In the genomic region with DNA sequence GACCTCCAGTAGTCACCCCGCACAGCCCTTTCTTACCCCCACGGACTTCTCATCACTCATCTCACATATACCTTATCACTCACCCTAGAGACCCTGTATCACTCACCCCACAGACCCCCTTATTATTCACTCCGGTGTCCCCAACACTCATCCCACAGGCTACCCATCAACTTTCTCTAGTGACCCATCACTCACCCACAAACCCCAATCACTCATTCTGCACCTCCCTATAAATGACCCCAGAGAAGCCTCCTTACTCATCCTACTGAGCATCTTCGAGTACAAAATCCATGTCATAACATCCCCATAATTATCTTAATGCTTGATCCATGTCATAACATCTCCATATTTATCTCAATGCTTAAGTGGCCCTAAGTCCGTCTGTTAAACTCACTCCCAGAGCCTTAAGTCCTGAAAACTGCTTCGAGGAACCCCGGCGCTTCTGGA, we compare ENCODE assay signal across 8 cellular contexts. TPM values are rescaled to one million over a fixed set of nuclear protein-coding genes. Genes with fewer than 3 reads are reported as not detected.
A peak's percentile ranks its signal among the peaks of the same experiment; 100 is the strongest.
DNase-seq lines count a peak whose midpoint lies in the region; ATAC-seq and TF ChIP-seq lines count a peak whose summit lies in the region.

No MANE protein-coding gene starts in this region.

- no peaks in the 10 kb centered on the region for H3K9me2 ChIP-seq in OCI-LY1 (ENCODE audit: low read depth, low read length)

- H3K9me3 ChIP-seq in left ventricle myocardium inferior (replicated peaks): no peaks in the 10 kb centered on the region
- H3K9me3 ChIP-seq in OCI-LY1 (ENCODE audit: low read length): no peaks in the 10 kb centered on the region
- no peaks in the 10 kb centered on the region for H3K9me3 ChIP-seq in gastrocnemius medialis

- H3K27ac ChIP-seq in left ventricle myocardium inferior (replicated peaks) (peak overlapping the region; percentile 98), OCI-LY1 (ENCODE audit: low read depth, low read length, poor library complexity, severe bottlenecking) (peak overlapping the region; percentile 74), epithelial cell of prostate (peak overlapping the region; percentile 83), gastrocnemius medialis (peak overlapping the region; percentile 93 to 97 (median 96))

- H2AFZ ChIP-seq in OCI-LY1 (ENCODE audit: low read length): no peak overlapping the region

- H3K36me3 ChIP-seq in left ventricle myocardium inferior (no peaks in the 10 kb centered on the region), OCI-LY1 (ENCODE audit: insufficient read depth, low read length) (no peaks in the 10 kb centered on the region), gastrocnemius medialis (no peaks in the 10 kb centered on the region)

- TF ChIP-seq CTCF in left ventricle myocardium inferior (IDR thresholded peaks at IDR 0.05; ENCODE audit: borderline replicate concordance) (no peak), OCI-LY1 (IDR thresholded peaks at IDR 0.05; ENCODE audit: low read length) (no peak), gastrocnemius medialis (IDR thresholded peaks at IDR 0.05 in 4 of 5, conservative IDR thresholded peaks at IDR 0.05 in 1 of 5) (no peak)

- in situ Hi-C loops in gastrocnemius medialis (cut with MboI; ENCODE audit: low sequenced_read_pairs in 4 of 4): no loop called here

- peak overlapping the region; percentile 77 for H3K9ac ChIP-seq in OCI-LY1 (ENCODE audit: low read length)

- H3K27me3 ChIP-seq in left ventricle myocardium inferior (ENCODE audit: low read depth) (no peaks in the 10 kb centered on the region), OCI-LY1 (ENCODE audit: insufficient read depth, low read length) (no peaks in the 10 kb centered on the region), gastrocnemius medialis (no peaks in the 10 kb centered on the region)

- no peak for ATAC-seq in left cardiac atrium
- ATAC-seq in gastrocnemius medialis: no peak

- H4K20me1 ChIP-seq in OCI-LY1 (ENCODE audit: insufficient read depth, low read length): no peaks in the 10 kb centered on the region

- H3K4me2 ChIP-seq in OCI-LY1 (ENCODE audit: low read length): peak overlapping the region; percentile 88

- intact Hi-C loops in left ventricle myocardium inferior (cut with micrococcal nuclease): no loop called here
- intact Hi-C loops in left cardiac atrium (cut with DNase I): no loop called here
- intact Hi-C loops in gastrocnemius medialis (cut with DNase I; ENCODE audit: low total_unique reads): loop anchor here (1.0 to 10.0 kb wide), 7 partner anchors 40 to 1693 kb away; partner anchors contain the start of genes ARAF, NDUFB11, PLP2 and RBM10

- no peaks in the 10 kb centered on the region for H3F3A ChIP-seq in OCI-LY1 (ENCODE audit: insufficient read depth, low read length)

- DNase-seq in left ventricle myocardium inferior: no peak
- no peak for DNase-seq in left cardiac atrium
- DNase-seq in epithelial cell of prostate (ENCODE audit: low read depth, low spot score): no peak
- DNase-seq in gastrocnemius medialis: no peak
- no peak for DNase-seq in RKO (ENCODE audit: low spot score)
- no peak for DNase-seq in DMS114 treated with DMSO at 0.1 percent for 48 hours (lab: John Stamatoyannopoulos, UW; ENCODE audit: unreplicated experiment)
- DNase-seq in UCSD-AML1 (lab: John Stamatoyannopoulos, UW; ENCODE audit: unreplicated experiment): no peak

- TF ChIP-seq POLR2A in gastrocnemius medialis (IDR thresholded peaks at IDR 0.05): no peak

- peak overlapping the region; percentile 81 for H3K4me3 ChIP-seq in left ventricle myocardium inferior
- H3K4me3 ChIP-seq in OCI-LY1 (ENCODE audit: low read depth, low read length, poor library complexity, severe bottlenecking): peak overlapping the region; percentile 66
- H3K4me3 ChIP-seq in gastrocnemius medialis: peak overlapping the region; percentile 66 to 81 (median 75)

- peaks cover 27% of the 10 kb centered on the region; the same call in 1 of the 2 replicates for H3K79me2 ChIP-seq in OCI-LY1 (ENCODE audit: insufficient read depth, low read length)

- H3K4me1 ChIP-seq in left ventricle myocardium inferior: peaks cover 16% of the 10 kb centered on the region
- peaks cover 32% of the 10 kb centered on the region for H3K4me1 ChIP-seq in OCI-LY1 (ENCODE audit: insufficient read depth, low read length, severe bottlenecking)
- H3K4me1 ChIP-seq in gastrocnemius medialis: peaks cover 8 to 21% of the 10 kb centered on the region in 2 donors

RNA-seq across cellular contexts. Expression of gene ZNF41, which starts 0.9 kb away (rescaled TPM):
- 16.1 TPM for total RNA-seq in left ventricle myocardium inferior
- total RNA-seq in left cardiac atrium: 10 to 100 TPM; 10.8 to 14.7 TPM
- total RNA-seq in gastrocnemius medialis: 10 to 100 TPM in 3 of 4 donors, 1 to 10 TPM in 1; 8.7 to 14.9 (median 11.7) TPM
